ENCODE assay signal across 8 cellular contexts in the genomic region with DNA sequence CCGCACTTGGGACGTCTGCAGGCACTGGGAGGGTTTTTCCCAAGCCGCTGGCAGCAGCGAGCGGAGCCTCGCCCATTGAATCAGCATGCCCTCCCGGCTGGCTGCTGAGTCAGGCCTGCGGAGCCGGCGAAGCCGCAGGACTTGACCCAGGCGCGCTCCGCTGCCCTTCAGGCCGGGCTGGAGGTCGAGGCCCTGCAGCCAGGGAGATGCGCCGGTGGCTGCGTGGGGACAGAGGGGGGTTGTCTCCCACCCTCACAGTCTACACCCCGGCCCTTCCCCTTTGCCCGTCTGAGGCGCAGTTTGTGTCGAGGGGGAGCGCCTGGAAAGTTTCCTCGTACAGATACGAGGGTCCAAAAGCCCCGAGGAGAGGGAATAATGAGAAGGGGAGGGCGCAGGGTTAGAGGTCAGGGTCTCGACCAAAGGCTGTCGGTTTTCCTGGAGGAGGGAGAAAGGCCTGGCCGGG. TPM values are rescaled to one million over a fixed set of nuclear protein-coding genes. Genes with fewer than 3 reads are reported as not detected.
DNase-seq lines count a peak whose midpoint lies in the region; ATAC-seq and TF ChIP-seq lines count a peak whose summit lies in the region.

No MANE protein-coding gene starts in this region.

- H3K4me1 ChIP-seq in OCI-LY1 (ENCODE audit: insufficient read depth, low read length, severe bottlenecking) (peaks cover 57% of the 10 kb centered on the region), iPS-20b (ENCODE audit: insufficient read depth, low read length) (peaks cover 3% of the 10 kb centered on the region; the same call in 1 of the 2 replicates), gastrocnemius medialis (peaks cover 41 to 42% of the 10 kb centered on the region in 2 donors)

- peaks cover 38% of the 10 kb centered on the region for H3K79me2 ChIP-seq in OCI-LY1 (ENCODE audit: insufficient read depth, low read length)

- H3K27ac ChIP-seq in 22Rv1 (peak overlapping the region; percentile 68), OCI-LY1 (ENCODE audit: low read depth, low read length, poor library complexity, severe bottlenecking) (peak overlapping the region; percentile 50), iPS-20b (ENCODE audit: low read length) (peak overlapping the region; percentile 97), gastrocnemius medialis (peak overlapping the region; percentile 96 to 100 (median 98))

- H3K4me3 ChIP-seq in GM12865 (ENCODE audit: low read depth, low read length) (peak overlapping the region; percentile 89), OCI-LY1 (ENCODE audit: low read depth, low read length, poor library complexity, severe bottlenecking) (peak overlapping the region; percentile 95), iPS-20b (ENCODE audit: low read length) (peak overlapping the region; percentile 93), gastrocnemius medialis (peak overlapping the region; percentile 77 to 97 (median 86))

- in situ Hi-C loops in gastrocnemius medialis (cut with MboI; ENCODE audit: low sequenced_read_pairs in 4 of 4): no loop called here

- no peaks in the 10 kb centered on the region for H3K27me3 ChIP-seq in OCI-LY1 (ENCODE audit: insufficient read depth, low read length)
- no peaks in the 10 kb centered on the region; the same call in 1 of the 2 replicates for H3K27me3 ChIP-seq in iPS-20b (ENCODE audit: insufficient read depth, low read length)
- H3K27me3 ChIP-seq in gastrocnemius medialis: no peaks in the 10 kb centered on the region

- H3K36me3 ChIP-seq in OCI-LY1 (ENCODE audit: insufficient read depth, low read length) (0 out of 2 replicates have a peak, but pooled peaks cover 3% of the 10 kb centered on the region), iPS-20b (ENCODE audit: insufficient read depth, low read depth, low read length) (no peaks in the 10 kb centered on the region; the same call in 1 of the 2 replicates), gastrocnemius medialis (no peaks in the 10 kb centered on the region)

- H3K9ac ChIP-seq in OCI-LY1 (ENCODE audit: low read length) (peak overlapping the region; percentile 89), iPS-20b (ENCODE audit: low read depth, low read length) (peak overlapping the region; percentile 95)

- H3K9me3 ChIP-seq in OCI-LY1 (ENCODE audit: low read length) (no peaks in the 10 kb centered on the region), iPS-20b (ENCODE audit: insufficient read depth, low read depth, low read length) (no peaks in the 10 kb centered on the region), gastrocnemius medialis (no peaks in the 10 kb centered on the region)

- peak; percentile 61 to 72 for ATAC-seq in gastrocnemius medialis

- H3K9me2 ChIP-seq in OCI-LY1 (ENCODE audit: low read depth, low read length): no peaks in the 10 kb centered on the region

- intact Hi-C loops in gastrocnemius medialis (cut with DNase I; ENCODE audit: low total_unique reads): loop anchor here (2.0 to 5.0 kb wide), 2 partner anchors 65 to 241 kb away; a partner anchor contains a TSS

- H3K27me3 Mint-ChIP-seq in brain: peaks cover 5% of the 10 kb centered on the region

- H4K20me1 ChIP-seq in OCI-LY1 (ENCODE audit: insufficient read depth, low read length): no peaks in the 10 kb centered on the region

- DNase-seq in GM12865 (ENCODE audit: low read depth) (peak; percentile 67), gastrocnemius medialis (peak; percentile 64 to 84), NCI-H1048 (lab: John Stamatoyannopoulos, UW) (no peak)
- no peak for DNase-seq in effector CD8-positive, alpha-beta T cell (lab: John Stamatoyannopoulos, UW)

- TF ChIP-seq POLR2A in gastrocnemius medialis (IDR thresholded peaks at IDR 0.05): peak; percentile 50 to 61

- H3K36me3 Mint-ChIP-seq in brain: peaks cover 14% of the 10 kb centered on the region

- H3K4me3 Mint-ChIP-seq in brain: peak overlapping the region; percentile 83 to 98 (median 88)

- peaks cover 46% of the 10 kb centered on the region for H3K4me1 Mint-ChIP-seq in brain

- peak overlapping the region; percentile 97 for H3K4me2 ChIP-seq in OCI-LY1 (ENCODE audit: low read length)

- TF ChIP-seq CTCF in 22Rv1 (IDR thresholded peaks at IDR 0.05) (no peak), GM12865 (IDR thresholded peaks at IDR 0.05; ENCODE audit: insufficient read depth, low read depth, low read length, missing control alignments) (no peak), OCI-LY1 (IDR thresholded peaks at IDR 0.05; ENCODE audit: low read length) (no peak), brain (conservative IDR thresholded peaks at IDR 0.05) (no peak), gastrocnemius medialis (IDR thresholded peaks at IDR 0.05 in 4 of 5, conservative IDR thresholded peaks at IDR 0.05 in 1 of 5) (no peak)

- peak overlapping the region; percentile 79 to 91 (median 88) for H3K27ac Mint-ChIP-seq in brain

- no peaks in the 10 kb centered on the region for H3F3A ChIP-seq in OCI-LY1 (ENCODE audit: insufficient read depth, low read length)

- no peak overlapping the region for H2AFZ ChIP-seq in OCI-LY1 (ENCODE audit: low read length)

- H3K9me3 Mint-ChIP-seq in brain: no peaks in the 10 kb centered on the region

RNA-seq across cellular contexts. Expression of a gene that starts 0.8 kb away (rescaled TPM):
- polyA plus RNA-seq in brain (ENCODE audit: insufficient read depth, low read depth, low replicate concordance): 186 TPM
- total RNA-seq in gastrocnemius medialis: 100 to 1,000 TPM; 217 to 398 (median 309) TPM

Comparison
In these comparisons a context has a peak if more than half of its experiments do, and no peak if none do; other contexts are left out.
1. DNase-seq: peak in GM12865 (single experiment) and gastrocnemius medialis (2 of 2); none in NCI-H1048 (single experiment) and effector CD8-positive, alpha-beta T cell (single experiment).
2. Peak in every context shown above with its lines, with median percentiles within 50 percentile points of each other: H3K27ac ChIP-seq and H3K4me3 ChIP-seq.